In genomic region chr1:227335587-227336020, GRCh38 we compare ENCODE assay signal across 1 cellular context.
A peak's percentile ranks its signal among the peaks of the same experiment; 100 is the strongest.
TF ChIP-seq lines count a peak whose summit lies in the region.

No MANE protein-coding gene starts in this region.

TF ChIP-seq in K562, 482 proteins besides CTCF, POLR2A, EP300 and RAD21 (continued from another document and continues in another):
- no peak for TF ChIP-seq ZNF407 (IDR thresholded peaks at IDR 0.05; ENCODE audit: low read depth)
- no peak for TF ChIP-seq RBM17 (IDR thresholded peaks at IDR 0.05; ENCODE audit: borderline replicate concordance, low read depth, low read length)
- TF ChIP-seq SRSF7 (optimal IDR thresholded peaks at IDR 0.05; ENCODE audit: low read depth, low read length) = no peak
- TF ChIP-seq CHCHD3 (CRISPR knock-in tag; IDR thresholded peaks at IDR 0.05) = no peak
- no peak for TF ChIP-seq POLR2AphosphoS5 (IDR thresholded peaks at IDR 0.05; ENCODE audit: control insufficient read depth, insufficient read depth, low read depth, low read length)
- TF ChIP-seq ZNF655 (CRISPR knock-in tag; IDR thresholded peaks at IDR 0.05) = no peak
- no peak for TF ChIP-seq ZBTB40 (IDR thresholded peaks at IDR 0.05)
- TF ChIP-seq ZBTB40 (CRISPR knock-in tag; IDR thresholded peaks at IDR 0.05) = no peak
- TF ChIP-seq MCM2 (IDR thresholded peaks at IDR 0.05; ENCODE audit: low read depth) = no peak
- TF ChIP-seq SPI1 (IDR thresholded peaks at IDR 0.05; ENCODE audit: borderline replicate concordance, low read depth, low read length) = peak; percentile 69; the same call in 1 of the 2 replicates
- TF ChIP-seq ZNF431 (CRISPR knock-in tag; IDR thresholded peaks at IDR 0.05) = no peak
- no peak for TF ChIP-seq TGIF2 (CRISPR knock-in tag; IDR thresholded peaks at IDR 0.05)
- TF ChIP-seq SIN3A (IDR thresholded peaks at IDR 0.05; ENCODE audit: borderline replicate concordance in 2 of 2, control insufficient read depth in 1 of 2, low read depth in 2 of 2, low read length in 2 of 2) = no peak
- no peak for TF ChIP-seq FOXM1 (IDR thresholded peaks at IDR 0.05; ENCODE audit: low read depth)
- TF ChIP-seq FOXM1 (CRISPR knock-in tag; IDR thresholded peaks at IDR 0.05; ENCODE audit: low read depth) = no peak
- no peak for TF ChIP-seq RAD51 (IDR thresholded peaks at IDR 0.05; ENCODE audit: borderline replicate concordance, low read depth)
- TF ChIP-seq SAFB (IDR thresholded peaks at IDR 0.05; ENCODE audit: borderline replicate concordance, low read depth, low read length) = no peak
- TF ChIP-seq MGA (IDR thresholded peaks at IDR 0.05) = no peak
